8 cellular contexts compared by ENCODE assay signal in the genomic region with DNA sequence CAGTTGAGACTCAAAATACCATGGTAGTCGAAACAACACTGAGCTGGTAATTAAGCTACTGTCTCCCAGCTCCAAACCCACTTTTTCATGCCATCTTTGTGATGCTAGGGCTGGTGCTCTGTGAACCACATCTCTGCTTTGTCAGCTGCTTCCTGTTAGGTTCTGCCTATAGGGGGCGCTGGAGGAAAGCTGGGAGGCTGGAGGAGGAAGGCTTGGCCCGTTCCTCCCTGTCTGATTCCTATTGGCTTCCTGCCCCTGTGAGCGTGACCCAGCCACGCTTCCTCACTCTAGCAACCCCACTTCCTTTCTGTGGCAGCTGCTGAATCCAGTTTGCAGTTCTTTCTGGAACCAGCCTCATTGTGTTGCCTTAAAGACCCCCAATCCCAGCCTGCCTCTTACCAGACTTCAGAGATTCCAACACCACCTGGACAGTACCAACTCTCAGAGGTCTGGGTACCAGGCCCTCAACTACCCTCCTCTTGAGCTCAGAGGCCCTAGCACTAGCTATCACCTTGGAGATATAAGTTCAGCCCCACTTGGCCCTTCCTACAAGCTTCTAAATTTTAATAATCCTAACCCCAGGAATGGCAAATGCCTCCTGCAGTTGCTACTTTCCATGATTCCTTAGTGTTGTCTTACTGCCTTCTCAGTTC.
DNase-seq lines count a peak whose midpoint lies in the region; ATAC-seq, FAIRE-seq and TF ChIP-seq lines count a peak whose summit lies in the region.

No MANE protein-coding gene starts in this region.

- CTCF ChIA-PET in HEK293 (lab: Yijun Ruan, JAX) = interaction anchor here (0.6 to 1.9 kb wide), 25 partner anchors 9 to 1240 kb away, joined by 3 to 16 read pairs (median 4); no protein-coding TSS in a partner anchor

- no peak overlapping the region for H3K4me3 ChIP-seq in HEK293 (ENCODE audit: low read depth, low read length)

- FAIRE-seq in D721Med (lab: Jason Lieb, UNC) = no peak

- no peak overlapping the region for H3K27ac ChIP-seq in HEK293 (ENCODE audit: extremely low read depth, low read depth, low read length)
- H3K27ac ChIP-seq in VCaP = no peak overlapping the region

- no peaks in the 10 kb centered on the region for H3K4me1 ChIP-seq in HEK293 (ENCODE audit: control insufficient read depth, insufficient read depth, low read length)

- H3K9me3 ChIP-seq in HEK293 (ENCODE audit: control insufficient read depth, insufficient read depth, low read depth, low read length) = no peaks in the 10 kb centered on the region

- no peak for ATAC-seq in GM21381 (IDR thresholded peaks at IDR 0.05; ENCODE audit: unreplicated experiment)
- ATAC-seq in HG03460 (IDR thresholded peaks at IDR 0.05; ENCODE audit: unreplicated experiment) = no peak
- ATAC-seq in GM21528 (IDR thresholded peaks at IDR 0.05; ENCODE audit: low FRiP score, unreplicated experiment) = no peak

- TF ChIP-seq CTCF in D721Med (IDR thresholded peaks at IDR 0.05; ENCODE audit: insufficient read depth, missing control alignments) (peak; percentile 45), HEK293 (tag by site-specific recombination; IDR thresholded peaks at IDR 0.05) (no peak), VCaP (conservative IDR thresholded peaks at IDR 0.05) (peak; percentile 17; the same call in 1 of the 2 replicates)

- no peak for DNase-seq in D721Med (ENCODE audit: insufficient read length, low spot score)
- DNase-seq in iPS-NIHi7 (ENCODE audit: extremely low spot score) = peak; percentile 91
- no peak for DNase-seq in stimulated activated naive CD4-positive, alpha-beta T cell treated with Interleukin-2 at 50 U/mL for 16 hours (lab: John Stamatoyannopoulos, UW)

- POLR2A ChIA-PET in HEK293 (lab: Yijun Ruan, JAX) = no interaction called here

- H3K36me3 ChIP-seq in HEK293 (ENCODE audit: control insufficient read depth in 2 of 2, insufficient read depth in 1 of 2, low read length in 2 of 2) = no peaks in the 10 kb centered on the region

TF ChIP-seq in HEK293, 187 proteins besides CTCF, POLR2A, EP300 and RAD21:
- TF ChIP-seq, protein P1, sequence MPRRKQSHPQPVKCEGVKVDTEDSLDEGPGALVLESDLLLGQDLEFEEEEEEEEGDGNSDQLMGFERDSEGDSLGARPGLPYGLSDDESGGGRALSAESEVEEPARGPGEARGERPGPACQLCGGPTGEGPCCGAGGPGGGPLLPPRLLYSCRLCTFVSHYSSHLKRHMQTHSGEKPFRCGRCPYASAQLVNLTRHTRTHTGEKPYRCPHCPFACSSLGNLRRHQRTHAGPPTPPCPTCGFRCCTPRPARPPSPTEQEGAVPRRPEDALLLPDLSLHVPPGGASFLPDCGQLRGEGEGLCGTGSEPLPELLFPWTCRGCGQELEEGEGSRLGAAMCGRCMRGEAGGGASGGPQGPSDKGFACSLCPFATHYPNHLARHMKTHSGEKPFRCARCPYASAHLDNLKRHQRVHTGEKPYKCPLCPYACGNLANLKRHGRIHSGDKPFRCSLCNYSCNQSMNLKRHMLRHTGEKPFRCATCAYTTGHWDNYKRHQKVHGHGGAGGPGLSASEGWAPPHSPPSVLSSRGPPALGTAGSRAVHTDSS (tag by site-specific recombination; IDR thresholded peaks at IDR 0.05) = peak; percentile 28; the same call in 1 of the 2 replicates
- TF ChIP-seq ZNF654 (tag by site-specific recombination; IDR thresholded peaks at IDR 0.05; ENCODE audit: low read depth) (peak; percentile 40), ZFP69B (tag by site-specific recombination; IDR thresholded peaks at IDR 0.05) (no peak), ZNF596 (tag by site-specific recombination; IDR thresholded peaks at IDR 0.05) (no peak)
